Comparison of ENCODE assay signal across 22 cellular contexts in the genomic region with DNA sequence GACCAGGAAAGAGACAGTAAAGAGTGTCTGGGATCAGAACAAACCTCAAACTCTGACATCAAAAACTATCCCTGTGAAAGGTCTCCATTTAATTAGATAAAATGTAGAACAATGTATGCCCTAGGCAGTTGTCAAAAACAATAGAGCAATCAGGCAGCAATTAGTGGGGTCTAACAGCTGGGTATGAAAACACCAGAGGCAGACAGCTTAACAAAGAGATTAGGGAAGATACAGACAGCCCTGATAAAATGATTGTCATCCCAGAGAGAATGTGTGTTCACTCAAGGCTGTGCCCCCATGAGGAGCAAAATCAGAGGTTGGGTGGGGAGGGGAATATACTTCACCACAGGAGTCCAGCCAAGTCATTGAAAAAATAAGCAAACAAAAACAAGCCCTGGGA. TPM values are rescaled to one million over a fixed set of nuclear protein-coding genes. Genes with fewer than 3 reads are reported as not detected.
DNase-seq lines count a peak whose midpoint lies in the region; ATAC-seq and TF ChIP-seq lines count a peak whose summit lies in the region.
"Had no signal": no experiment of that assay in that cellular context is flagged by ENCODE, and none has a peak within 500 bp of the region (broad histone marks: within the 10 kb centered on the region; RNA-seq: fewer than 3 reads in every experiment).

No MANE protein-coding gene starts in this region.

- POLR2A ChIA-PET in CD4-positive, alpha-beta T cell (lab: Charles Lee), result interaction anchor here (0.8 to 3.5 kb wide), 2 partner anchors 30 to 38 kb away, joined by 3 to 14 read pairs; no protein-coding TSS in a partner anchor
- POLR2A ChIA-PET in activated CD8-positive, alpha-beta T cell treated with anti-CD3 and anti-CD28 coated beads, Interleukin-2, amount 10 ng/mL, durations not matched to agents 7 days and 5 days (lab: Charles Lee), result no interaction called here

- no peak overlapping the region for H4K5ac ChIP-seq in mesendoderm (ENCODE audit: low read length)

- no peak for ATAC-seq in CD4-positive, alpha-beta T cell (ENCODE audit: poor library complexity)
- ATAC-seq in activated CD8-positive, alpha-beta T cell treated with anti-CD3 and anti-CD28 coated beads, Interleukin-2, amount 10 ng/mL, durations not matched to agents 7 days and 5 days, result no peak

- no peak overlapping the region for H3K23ac ChIP-seq in mesendoderm (ENCODE audit: low read length)

- peaks cover 44% of the 10 kb centered on the region for H3K79me1 ChIP-seq in mesendoderm (ENCODE audit: low read length)

- H3K4ac ChIP-seq in mesendoderm (ENCODE audit: low read depth, low read length), result no peak overlapping the region

- no peak overlapping the region for H3K4me3 ChIP-seq in mesendoderm (ENCODE audit: low read length)
- no peak overlapping the region for H3K4me3 ChIP-seq in MG63
- no peak overlapping the region for H3K4me3 ChIP-seq in neural progenitor cell
- H3K4me3 ChIP-seq: GM23248, SJSA1 had no signal

- CTCF ChIA-PET in CD4-positive, alpha-beta T cell (lab: Charles Lee), result interaction anchor here (1.1 kb wide), 1 partner anchor 11 kb away, joined by 3 read pairs; no protein-coding TSS in a partner anchor
- CTCF ChIA-PET in activated CD8-positive, alpha-beta T cell treated with anti-CD3 and anti-CD28 coated beads, Interleukin-2, amount 10 ng/mL, durations not matched to agents 7 days and 5 days (lab: Charles Lee), result interaction anchor here (1.0 to 1.3 kb wide), 2 partner anchors 10 to 13 kb away, joined by 3 to 4 read pairs; no protein-coding TSS in a partner anchor

- H2AK5ac ChIP-seq in mesendoderm (ENCODE audit: low read length), result no peak overlapping the region

- H2BK5ac ChIP-seq in mesendoderm (ENCODE audit: low read length), result no peak overlapping the region

- H3K9ac ChIP-seq in mesendoderm (ENCODE audit: low read length), result no peak overlapping the region
- H3K9ac ChIP-seq in neural progenitor cell, result no peak overlapping the region
- H3K9ac ChIP-seq: GM23248 had no signal

- no peaks in the 10 kb centered on the region for H3K27me3 Mint-ChIP-seq in T-helper 1 cell treated with Interleukin-12 subunit alpha and Interleukin-12 subunit beta and Interleukin-4 antibody, amounts not matched to agents 30 μg/mL and 1 μg/mL, for 36 hours (ENCODE audit: low read depth)
- H3K27me3 Mint-ChIP-seq in CD4-positive, alpha-beta T cell, result no peaks in the 10 kb centered on the region
- H3K27me3 Mint-ChIP-seq in activated CD8-positive, alpha-beta T cell treated with anti-CD3 and anti-CD28 coated beads, Interleukin-2, amount 10 ng/mL, durations not matched to agents 7 days and 5 days (ENCODE audit: low read depth), result no peaks in the 10 kb centered on the region
- no peaks in the 10 kb centered on the region for H3K27me3 Mint-ChIP-seq in neural progenitor cell (ENCODE audit: insufficient read depth, low read depth)

- TF ChIP-seq CTCF in CD4-positive, alpha-beta T cell (IDR thresholded peaks at IDR 0.05), result no peak
- no peak for TF ChIP-seq CTCF in neural progenitor cell (IDR thresholded peaks at IDR 0.05)

- H3K27ac ChIP-seq in CD4-positive, alpha-beta T cell (ENCODE audit: low read depth, low read length), result no peak overlapping the region
- H3K27ac ChIP-seq in mesendoderm (ENCODE audit: low read depth, low read length), result peak overlapping the region; percentile 75
- no peak overlapping the region for H3K27ac ChIP-seq in neural progenitor cell
- H3K27ac ChIP-seq: 22Rv1, GM23248, SJSA1 had no signal

- peaks cover 22% of the 10 kb centered on the region for H3K4me1 Mint-ChIP-seq in T-helper 1 cell treated with Interleukin-12 subunit alpha and Interleukin-12 subunit beta and Interleukin-4 antibody, amounts not matched to agents 30 μg/mL and 1 μg/mL, for 36 hours (ENCODE audit: low read depth)
- peaks cover 92% of the 10 kb centered on the region for H3K4me1 Mint-ChIP-seq in CD4-positive, alpha-beta T cell (ENCODE audit: low read depth)
- H3K4me1 Mint-ChIP-seq in activated CD8-positive, alpha-beta T cell treated with anti-CD3 and anti-CD28 coated beads, Interleukin-2, amount 10 ng/mL, durations not matched to agents 7 days and 5 days (ENCODE audit: low read depth), result peaks cover 54% of the 10 kb centered on the region
- H3K4me1 Mint-ChIP-seq in neural progenitor cell, result peaks cover 2% of the 10 kb centered on the region

- no peak overlapping the region for H2BK120ac ChIP-seq in mesendoderm (ENCODE audit: low read depth, low read length)

- no peak overlapping the region for H3K18ac ChIP-seq in mesendoderm (ENCODE audit: low read length)

- H2BK15ac ChIP-seq in mesendoderm (replicated peaks; ENCODE audit: low read depth), result no peak overlapping the region

- H3K4me3 Mint-ChIP-seq in T-helper 1 cell treated with Interleukin-12 subunit alpha and Interleukin-12 subunit beta and Interleukin-4 antibody, amounts not matched to agents 30 μg/mL and 1 μg/mL, for 36 hours, result no peak overlapping the region
- H3K4me3 Mint-ChIP-seq in CD4-positive, alpha-beta T cell, result peak overlapping the region; percentile 23
- H3K4me3 Mint-ChIP-seq in activated CD8-positive, alpha-beta T cell treated with anti-CD3 and anti-CD28 coated beads, Interleukin-2, amount 10 ng/mL, durations not matched to agents 7 days and 5 days, result no peak overlapping the region
- no peak overlapping the region for H3K4me3 Mint-ChIP-seq in neural progenitor cell
- H3K4me3 Mint-ChIP-seq: CD14-positive monocyte, H9 had no signal

- H3K79me2 ChIP-seq in mesendoderm (ENCODE audit: control insufficient read depth, insufficient read depth, low read length) (peaks cover 40% of the 10 kb centered on the region), neural progenitor cell (ENCODE audit: low read depth) (no peaks in the 10 kb centered on the region)

- H4K8ac ChIP-seq in mesendoderm (ENCODE audit: low read depth, low read length), result no peak overlapping the region

- H3F3A ChIP-seq in neural progenitor cell (ENCODE audit: low read depth), result no peaks in the 10 kb centered on the region

- no peaks in the 10 kb centered on the region for H3K27me3 ChIP-seq in CD4-positive, alpha-beta T cell (ENCODE audit: control insufficient read depth, insufficient read depth, low read length)
- H3K27me3 ChIP-seq in mesendoderm (ENCODE audit: insufficient read depth, low read length, poor library complexity) (no peaks in the 10 kb centered on the region), MG63 (no peaks in the 10 kb centered on the region), neural progenitor cell (no peaks in the 10 kb centered on the region)
- H3K27me3 ChIP-seq: BE2C, SJSA1 had no signal

- intact Hi-C loops in CD4-positive, alpha-beta T cell (cut with DNase I, micrococcal nuclease), result no loop called here

- H3K36me3 ChIP-seq in mesendoderm (ENCODE audit: control insufficient read depth, insufficient read depth, low read length) (no peaks in the 10 kb centered on the region), MG63 (no peaks in the 10 kb centered on the region), neural progenitor cell (no peaks in the 10 kb centered on the region)
- H3K36me3 ChIP-seq: BE2C, SJSA1 had no signal

- H3K4me2 ChIP-seq in mesendoderm (ENCODE audit: low read length) (no peak overlapping the region), neural progenitor cell (no peak overlapping the region)

- no peak for DNase-seq in T-helper 1 cell
- no peak for DNase-seq in CD4-positive, alpha-beta T cell
- no peak for DNase-seq in activated CD8-positive, alpha-beta T cell treated with anti-CD3 and anti-CD28 coated beads, Interleukin-2, amount 10 ng/mL, durations not matched to agents 7 days and 5 days
- DNase-seq in mesendoderm, result peak; percentile 91
- no peak for DNase-seq in MG63
- DNase-seq in neural progenitor cell (ENCODE audit: low spot score), result no peak
- DNase-seq in cerebellum (ENCODE audit: low spot score), result no peak
- DNase-seq: BE2C, DMS153, GM23248, H9, KBM-7, MM.1S, NCI-H2029, NCI-H446 treated with DMSO at 0.1 percent for 48 hours, NCI-H526, Right ventricle myocardium superior, RPMI8226 had no signal

- peaks cover 12% of the 10 kb centered on the region for H3K9me3 ChIP-seq in CD4-positive, alpha-beta T cell (ENCODE audit: control insufficient read depth, low read length)
- H3K9me3 ChIP-seq in MG63 (no peaks in the 10 kb centered on the region), neural progenitor cell (ENCODE audit: low read depth) (no peaks in the 10 kb centered on the region)
- H3K9me3 ChIP-seq: BE2C had no signal

- peaks cover 69% of the 10 kb centered on the region for H3K36me3 Mint-ChIP-seq in T-helper 1 cell treated with Interleukin-12 subunit alpha and Interleukin-12 subunit beta and Interleukin-4 antibody, amounts not matched to agents 30 μg/mL and 1 μg/mL, for 36 hours (ENCODE audit: low read depth)
- peaks cover 90% of the 10 kb centered on the region for H3K36me3 Mint-ChIP-seq in CD4-positive, alpha-beta T cell (ENCODE audit: low read depth)
- H3K36me3 Mint-ChIP-seq in activated CD8-positive, alpha-beta T cell treated with anti-CD3 and anti-CD28 coated beads, Interleukin-2, amount 10 ng/mL, durations not matched to agents 7 days and 5 days (ENCODE audit: low read depth), result peaks cover 93% of the 10 kb centered on the region
- peaks cover 32% of the 10 kb centered on the region for H3K36me3 Mint-ChIP-seq in neural progenitor cell

- H3K56ac ChIP-seq in mesendoderm (ENCODE audit: low read length), result no peak overlapping the region

- no peak overlapping the region for H2AFZ ChIP-seq in neural progenitor cell (replicated peaks)
- H2AFZ ChIP-seq: GM23248 had no signal

- H3K4me1 ChIP-seq in mesendoderm (ENCODE audit: control insufficient read depth, low read depth, low read length) (peaks cover 4% of the 10 kb centered on the region), neural progenitor cell (no peaks in the 10 kb centered on the region)
- H3K4me1 ChIP-seq: BE2C had no signal

- peak overlapping the region; percentile 41 for H3K27ac Mint-ChIP-seq in T-helper 1 cell treated with Interleukin-12 subunit alpha and Interleukin-12 subunit beta and Interleukin-4 antibody, amounts not matched to agents 30 μg/mL and 1 μg/mL, for 36 hours
- peak overlapping the region; percentile 49 for H3K27ac Mint-ChIP-seq in CD4-positive, alpha-beta T cell
- peak overlapping the region; percentile 44 for H3K27ac Mint-ChIP-seq in activated CD8-positive, alpha-beta T cell treated with anti-CD3 and anti-CD28 coated beads, Interleukin-2, amount 10 ng/mL, durations not matched to agents 7 days and 5 days
- H3K27ac Mint-ChIP-seq in neural progenitor cell, result no peak overlapping the region
- H3K27ac Mint-ChIP-seq: H9 had no signal

- no peaks in the 10 kb centered on the region for H4K20me1 ChIP-seq in neural progenitor cell (ENCODE audit: low read depth)

- peaks cover 34% of the 10 kb centered on the region for H3K9me3 Mint-ChIP-seq in T-helper 1 cell treated with Interleukin-12 subunit alpha and Interleukin-12 subunit beta and Interleukin-4 antibody, amounts not matched to agents 30 μg/mL and 1 μg/mL, for 36 hours
- H3K9me3 Mint-ChIP-seq in CD4-positive, alpha-beta T cell, result no peaks in the 10 kb centered on the region
- H3K9me3 Mint-ChIP-seq in activated CD8-positive, alpha-beta T cell treated with anti-CD3 and anti-CD28 coated beads, Interleukin-2, amount 10 ng/mL, durations not matched to agents 7 days and 5 days (ENCODE audit: insufficient read depth), result peaks cover 31% of the 10 kb centered on the region
- H3K9me3 Mint-ChIP-seq in neural progenitor cell, result peaks cover 41% of the 10 kb centered on the region

RNA-seq across cellular contexts. Expression of gene INPP4A, which starts 50.0 kb away (rescaled TPM):
- total RNA-seq in CD4-positive, alpha-beta T cell, result 10 to 100 TPM; 86.4 to 89.2 TPM
- 100 to 1,000 TPM; 152 to 157 TPM for total RNA-seq in activated CD8-positive, alpha-beta T cell treated with anti-CD3 and anti-CD28 coated beads, Interleukin-2, amount 10 ng/mL, durations not matched to agents 7 days and 5 days
- 11.4 TPM for polyA plus RNA-seq in mesendoderm (2013, experiment 1 of 2)
- polyA plus RNA-seq in mesendoderm (2013, experiment 2 of 2), result 10.8 TPM
- 8.4 and 12.6 TPM in 2 replicates for total RNA-seq in MG63 (2014; rRNA removed; shearing (Covaris generic); ENCODE audit: low replicate concordance)
- total RNA-seq in neural progenitor cell (ENCODE audit: low replicate concordance), result 34.2 and 35.1 TPM in 2 replicates
- 81.7 TPM for total RNA-seq in cerebellum
